1 cellular context compared by ENCODE assay signal in genomic region chr5:134413046-134413445, GRCh38.
TF ChIP-seq lines count a peak whose summit lies in the region.

No MANE protein-coding gene starts in this region.

TF ChIP-seq in H1, 55 proteins besides CTCF, POLR2A, EP300 and RAD21:
- TF ChIP-seq ASH2L (IDR thresholded peaks at IDR 0.05; ENCODE audit: low read length) (no peak), SRF (IDR thresholded peaks at IDR 0.05; ENCODE audit: low read depth, low read length) (no peak), RFX5 (IDR thresholded peaks at IDR 0.05; ENCODE audit: borderline replicate concordance, low read depth, low read length) (no peak), MAX (IDR thresholded peaks at IDR 0.05) (no peak), EGR1 (IDR thresholded peaks at IDR 0.05; ENCODE audit: borderline replicate concordance, low read depth, low read length) (no peak), CEBPB (IDR thresholded peaks at IDR 0.05; ENCODE audit: low read depth, low read length) (no peak), HDAC2 (IDR thresholded peaks at IDR 0.05; ENCODE audit: borderline replicate concordance in 1 of 2, low read depth in 2 of 2, low read length in 2 of 2) (no peak), TAF7 (optimal IDR thresholded peaks at IDR 0.05; ENCODE audit: borderline replicate concordance, low read depth, low read length) (no peak), TAF1 (IDR thresholded peaks at IDR 0.05; ENCODE audit: low read depth, low read length) (no peak), TCF12 (IDR thresholded peaks at IDR 0.05; ENCODE audit: low read depth, low read length) (no peak), ATF2 (IDR thresholded peaks at IDR 0.05; ENCODE audit: low read length) (no peak), CHD2 (IDR thresholded peaks at IDR 0.05; ENCODE audit: low read length) (no peak), NRF1 (IDR thresholded peaks at IDR 0.05; ENCODE audit: low read depth, low read length) (no peak), JUND (IDR thresholded peaks at IDR 0.05; ENCODE audit: low read length) (no peak), YY1 (IDR thresholded peaks at IDR 0.05; ENCODE audit: low read depth, low read length) (no peak), USF2 (IDR thresholded peaks at IDR 0.05; ENCODE audit: low read length) (no peak), RXRA (IDR thresholded peaks at IDR 0.05; ENCODE audit: insufficient read depth, low read depth, low read length) (no peak), CBX8 (IDR thresholded peaks at IDR 0.05; ENCODE audit: borderline replicate concordance, low read depth, low read length) (no peak), SIRT6 (IDR thresholded peaks at IDR 0.05; ENCODE audit: low read length) (no peak)
